20 cellular contexts compared by ENCODE assay signal in the genomic region with DNA sequence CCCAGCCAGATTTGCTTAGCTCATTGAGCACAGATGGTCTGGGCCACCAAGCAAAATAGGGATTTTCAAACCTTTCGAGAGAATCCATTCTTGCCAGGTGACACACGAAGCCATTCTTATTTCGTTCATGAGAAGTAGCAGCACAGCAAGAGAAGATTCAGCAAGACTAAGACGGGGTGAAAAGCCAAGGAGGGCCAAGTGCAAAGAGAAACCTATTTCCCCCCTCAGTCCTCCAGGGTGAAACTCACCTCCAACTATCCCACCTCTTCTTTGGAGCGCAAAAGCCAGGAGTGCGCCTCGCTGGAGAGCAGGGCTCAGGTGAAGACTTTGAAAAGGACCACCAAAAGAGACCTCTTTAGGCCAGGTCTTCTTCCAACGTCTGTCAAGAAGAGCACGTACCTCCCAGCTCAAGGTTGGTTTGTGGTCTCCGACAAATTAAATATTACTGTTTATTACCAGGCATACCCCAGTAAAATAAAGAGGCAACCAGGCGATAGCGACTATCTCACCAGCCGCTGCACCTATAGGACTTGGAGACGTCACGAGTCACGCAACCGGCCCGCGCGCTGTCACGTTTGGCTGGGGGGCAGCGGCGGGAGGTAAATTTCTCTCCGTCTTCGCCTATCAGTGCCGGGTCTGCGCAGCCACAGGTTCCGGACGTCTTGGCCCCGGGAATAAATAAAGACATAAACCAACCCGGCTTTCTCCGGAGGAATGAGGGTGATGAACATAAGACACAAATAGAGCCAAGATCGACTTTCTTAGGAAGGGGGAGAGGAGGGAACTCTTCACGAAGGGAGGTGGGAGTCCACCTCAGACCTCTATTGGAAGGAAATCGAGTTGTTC. TPM values are rescaled to one million over a fixed set of nuclear protein-coding genes. Genes with fewer than 3 reads are reported as not detected.
DNase-seq lines count a peak whose midpoint lies in the region; ATAC-seq and TF ChIP-seq lines count a peak whose summit lies in the region.
"Had no signal": no experiment of that assay in that cellular context is flagged by ENCODE, and none has a peak within 500 bp of the region (broad histone marks: within the 10 kb centered on the region; RNA-seq: fewer than 3 reads in every experiment).

No MANE protein-coding gene starts in this region.

- intact Hi-C loops in Right ventricle myocardium superior (cut with DNase I) = no loop called here

- no peaks in the 10 kb centered on the region for H3K79me1 ChIP-seq in neuronal stem cell (ENCODE audit: low read depth, low read length)

- H3K4me1 ChIP-seq in neuronal stem cell (ENCODE audit: control insufficient read depth in 2 of 2, insufficient read depth in 1 of 2, low read depth in 1 of 2, low read length in 2 of 2) = no peaks in the 10 kb centered on the region
- H3K4me1 ChIP-seq: foreskin keratinocyte had no signal

- no peak overlapping the region for H3K4ac ChIP-seq in neuronal stem cell (ENCODE audit: low read length)

- no peak overlapping the region for H2BK5ac ChIP-seq in neuronal stem cell (ENCODE audit: low read length)

- H4K8ac ChIP-seq in neuronal stem cell (ENCODE audit: low read depth, low read length) = no peak overlapping the region

- H3K14ac ChIP-seq in neuronal stem cell (ENCODE audit: low read length) = no peak overlapping the region

- no peak overlapping the region for H3K4me2 ChIP-seq in neuronal stem cell (ENCODE audit: insufficient read depth, low read length, poor library complexity, severe bottlenecking)

- peak; percentile 27 for DNase-seq in ELF-1 (ENCODE audit: low read depth, low spot score)
- DNase-seq in HFF-Myc (ENCODE audit: extremely low read depth, low read depth) = no peak
- peak; percentile 45 for DNase-seq in Right ventricle myocardium superior
- peak; percentile 23 for DNase-seq in neuronal stem cell (ENCODE audit: low spot score)
- no peak for DNase-seq in NK-92 treated with Interleukin-12 subunit alpha and Interleukin-12 subunit beta, amount 100 ng/mL, for 24 hours (lab: John Stamatoyannopoulos, UW)
- no peak for DNase-seq in superior temporal gyrus (ENCODE audit: extremely low spot score)
- DNase-seq: activated CD8-positive, alpha-beta memory T cell treated with anti-CD3 and anti-CD28 coated beads, Interleukin-2, amount 10 ng/mL, durations not matched to agents 7 days and 5 days; activated naive CD4-positive, alpha-beta T cell; CD4-positive, CD25-positive, alpha-beta regulatory T cell; foreskin keratinocyte; NCI-H1694 treated with DMSO at 0.1 percent for 48 hours; NCI-H524 treated with DMSO at 0.1 percent for 48 hours; nephron progenitor cell; PC-3; stimulated activated CD4-positive, alpha-beta T cell treated with anti-CD3 and anti-CD28 coated beads, Interleukin-2, amount 100 ng/mL, for 24 hours; testis had no signal

- no peak overlapping the region for H3K23ac ChIP-seq in neuronal stem cell (ENCODE audit: low read depth, low read length, poor library complexity)

- H3K27ac ChIP-seq in neuronal stem cell (replicated peaks; ENCODE audit: low read length) = no peak overlapping the region
- H3K27ac ChIP-seq: foreskin keratinocyte, testis, VCaP had no signal

- TF ChIP-seq CTCF in HFF-Myc (IDR thresholded peaks at IDR 0.05; ENCODE audit: low read depth, low read length, missing control alignments) = no peak

- H4K91ac ChIP-seq in neuronal stem cell (ENCODE audit: low read depth, low read length, poor library complexity) = no peak overlapping the region

- no peak overlapping the region for H3K18ac ChIP-seq in neuronal stem cell (ENCODE audit: low read length)

- H3K36me3 ChIP-seq in neuronal stem cell (replicated peaks in 1 of 2; ENCODE audit: control insufficient read depth in 2 of 2, insufficient read depth in 2 of 2, low read length in 2 of 2) = no peaks in the 10 kb centered on the region

- H2AFZ ChIP-seq in neuronal stem cell (ENCODE audit: low read length) = no peak overlapping the region

- no peak overlapping the region for H2BK15ac ChIP-seq in neuronal stem cell (ENCODE audit: low read length)

- peaks cover 0 to 3% of the 10 kb centered on the region in 2 donors for H3K9me3 ChIP-seq in neuronal stem cell (replicated peaks in 1 of 2; ENCODE audit: control insufficient read depth in 2 of 2, insufficient read depth in 1 of 2, low read depth in 1 of 2, low read length in 2 of 2)
- H3K9me3 ChIP-seq: testis had no signal

- H3K4me3 ChIP-seq in HFF-Myc (replicated peaks; ENCODE audit: low read depth, low read length) (peak overlapping the region; percentile 88), neuronal stem cell (ENCODE audit: low read length in 2 of 2) (no peak overlapping the region)

- no peak overlapping the region for H2AK5ac ChIP-seq in neuronal stem cell (ENCODE audit: low read depth, low read length)

- H2BK12ac ChIP-seq in neuronal stem cell (ENCODE audit: low read length) = no peak overlapping the region

- WGBS in neuronal stem cell (ENCODE audit: extremely low coverage in 2 of 2, insufficient read length in 2 of 2, insufficient replicate concordance in 1 of 2), 2 donors = no CpG with 5 or more reads among the region's 35 CpGs

- H2BK120ac ChIP-seq in neuronal stem cell (ENCODE audit: low read depth, low read length) = no peak overlapping the region

- no peak overlapping the region for H3K9ac ChIP-seq in neuronal stem cell (ENCODE audit: low read depth, low read length, poor library complexity)

- ATAC-seq in Right ventricle myocardium superior (ENCODE audit: poor library complexity) (no peak), HG02610 (IDR thresholded peaks at IDR 0.05; ENCODE audit: unreplicated experiment) (no peak)
- ATAC-seq: activated CD8-positive, alpha-beta memory T cell treated with anti-CD3 and anti-CD28 coated beads, Interleukin-2, amount 10 ng/mL, durations not matched to agents 7 days and 5 days; foreskin keratinocyte; PC-3 had no signal

- peaks cover 76 to 100% (median 99%) of the 10 kb centered on the region in 3 experiments for H3K27me3 ChIP-seq in neuronal stem cell (ENCODE audit: control insufficient read depth in 3 of 3, insufficient read depth in 3 of 3, low read depth in 1 of 3, low read length in 3 of 3)
- H3K27me3 ChIP-seq: testis had no signal

RNA-seq across cellular contexts. Expression of gene TBX5, which starts 1.8 kb away (rescaled TPM):
- total RNA-seq in Right ventricle myocardium superior = 66.6 TPM
- polyA plus RNA-seq in neuronal stem cell (2013, experiment 1 of 2) = not detected
- not detected for polyA plus RNA-seq in neuronal stem cell (2013, experiment 2 of 2)
- total RNA-seq: activated CD8-positive, alpha-beta memory T cell treated with anti-CD3 and anti-CD28 coated beads, Interleukin-2, amount 10 ng/mL, durations not matched to agents 7 days and 5 days; CD4-positive, CD25-positive, alpha-beta regulatory T cell; foreskin keratinocyte; HT-29; PC-3; renal cortical epithelial cell had no signal
- polyA plus RNA-seq: CD4-positive, CD25-positive, alpha-beta regulatory T cell; foreskin keratinocyte had no signal

Comparison
In these comparisons a context has a peak if more than half of its experiments do, and no peak if none do; other contexts are left out.
1. DNase-seq: peak in ELF-1 (single experiment), Right ventricle myocardium superior (single experiment) and neuronal stem cell (single experiment); none in HFF-Myc (single experiment), NK-92 treated with Interleukin-12 subunit alpha and Interleukin-12 subunit beta, amount 100 ng/mL, for 24 hours (single experiment) and superior temporal gyrus (single experiment).